24 cellular contexts compared by ENCODE assay signal in the genomic region with DNA sequence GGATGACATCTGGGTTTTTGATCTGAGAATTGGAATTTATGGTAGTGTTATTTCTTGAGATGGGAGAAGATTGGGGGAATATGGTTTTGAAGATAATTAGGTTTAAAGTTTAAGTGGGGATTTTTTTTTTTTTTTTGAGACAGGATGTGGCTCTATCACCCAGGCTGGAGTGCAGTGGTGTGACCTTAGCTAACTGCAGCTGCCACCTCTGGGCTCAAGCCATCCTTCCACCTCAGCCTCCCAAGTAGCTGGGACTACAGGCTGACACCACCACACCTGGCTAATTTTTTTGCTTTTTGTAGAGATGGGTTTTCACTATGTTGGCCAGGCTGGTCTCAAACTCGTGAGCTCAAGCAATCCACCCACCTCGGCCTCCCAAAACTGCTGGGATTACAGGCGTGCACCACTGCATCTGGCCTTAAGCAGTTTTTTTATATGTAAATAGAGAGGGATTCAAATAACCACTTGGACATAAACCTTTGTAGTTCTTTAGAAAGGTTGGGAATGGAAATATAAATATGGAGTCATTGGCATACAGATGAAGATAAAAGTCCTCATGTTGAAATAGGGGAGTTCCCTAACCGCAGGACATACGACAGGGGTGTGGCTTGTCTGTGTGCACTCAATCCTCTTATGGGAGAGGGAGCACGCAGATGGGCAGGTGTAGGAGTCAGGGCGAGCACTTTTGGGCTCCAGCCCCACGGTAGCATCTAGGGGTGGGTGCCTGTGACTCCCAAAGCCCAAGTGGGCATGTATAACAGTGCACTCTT. TPM values are rescaled to one million over a fixed set of nuclear protein-coding genes. Genes with fewer than 3 reads are reported as not detected.
A peak's percentile ranks its signal among the peaks of the same experiment; 100 is the strongest.
DNase-seq lines count a peak whose midpoint lies in the region; ATAC-seq and TF ChIP-seq lines count a peak whose summit lies in the region.
"Had no signal": no experiment of that assay in that cellular context is flagged by ENCODE, and none has a peak within 500 bp of the region (broad histone marks: within the 10 kb centered on the region; RNA-seq: fewer than 3 reads in every experiment).

No MANE protein-coding gene starts in this region.

- H3K4me3 Mint-ChIP-seq in activated T-helper 1 cell treated with anti-CD3 and anti-CD28 coated beads, Interleukin-12 subunit alpha, Interleukin-12 subunit beta, Interleukin-2, Interleukin-4 antibody, amounts not matched to agents 30 ng/mL and 10 ng/mL and 1 ng/mL, durations not matched to agents 14 hours and 24 hours and 36 hours: no peak overlapping the region
- no peak overlapping the region for H3K4me3 Mint-ChIP-seq in stimulated activated naive B cell treated with anti-CD40 and anti-IgM and Interleukin-4, amounts not matched to agents 10 μg/mL and 1 μg/mL and 100 μg/mL, for 72 hours
- H3K4me3 Mint-ChIP-seq: CD14-positive monocyte; neural crest cell; T-helper 2 cell treated with Interferon-gamma antibody and Interleukin-4, amounts not matched to agents 5 μg/mL and 100 μg/mL, for 36 hours had no signal

- peak; percentile 16 for DNase-seq in NK-92 treated with Interleukin-12 subunit alpha and Interleukin-12 subunit beta, amount 100 ng/mL, for 24 hours (lab: John Stamatoyannopoulos, UW)
- no peak for DNase-seq in NK-92 (lab: John Stamatoyannopoulos, UW; ENCODE audit: unreplicated experiment)
- DNase-seq in COLO668 (lab: John Stamatoyannopoulos, UW; ENCODE audit: unreplicated experiment): peak; percentile 8
- no peak for DNase-seq in activated T-helper 1 cell treated with anti-CD3 and anti-CD28 coated beads, Interleukin-12 subunit alpha, Interleukin-12 subunit beta, Interleukin-2, Interleukin-4 antibody, amounts not matched to agents 30 ng/mL and 10 ng/mL and 1 ng/mL, durations not matched to agents 14 hours and 24 hours and 36 hours (ENCODE audit: low spot score)
- peak; percentile 2 for DNase-seq in fibroblast of villous mesenchyme (ENCODE audit: low read depth)
- no peak for DNase-seq in stimulated activated naive B cell treated with anti-CD40 and anti-IgM and Interleukin-4, amounts not matched to agents 10 μg/mL and 1 μg/mL and 100 μg/mL, for 72 hours
- no peak for DNase-seq in NCI-H510A treated with DMSO at 0.1 percent for 48 hours (lab: John Stamatoyannopoulos, UW)
- no peak for DNase-seq in GOT3 (lab: John Stamatoyannopoulos, UW)
- DNase-seq: DND-41; effector CD8-positive, alpha-beta T cell; GF-D8; NCI-H2029; NCI-H526; ovary; stimulated activated CD4-positive, alpha-beta T cell treated with anti-CD3 and anti-CD28 coated beads, Interleukin-15, amount 100 ng/mL, for 24 hours; stimulated activated CD4-positive, alpha-beta T cell treated with anti-CD3 and anti-CD28 coated beads, Interleukin-4, amount 100 ng/mL, for 4 hours; upper lobe of left lung had no signal

- H3K4me1 Mint-ChIP-seq in activated T-helper 1 cell treated with anti-CD3 and anti-CD28 coated beads, Interleukin-12 subunit alpha, Interleukin-12 subunit beta, Interleukin-2, Interleukin-4 antibody, amounts not matched to agents 30 ng/mL and 10 ng/mL and 1 ng/mL, durations not matched to agents 14 hours and 24 hours and 36 hours (ENCODE audit: low read depth): peaks cover 25% of the 10 kb centered on the region
- peaks cover 13 to 32% of the 10 kb centered on the region in 2 donors for H3K4me1 Mint-ChIP-seq in stimulated activated naive B cell treated with anti-CD40 and anti-IgM and Interleukin-4, amounts not matched to agents 10 μg/mL and 1 μg/mL and 100 μg/mL, for 72 hours

- intact Hi-C loops in activated T-helper 1 cell treated with anti-CD3 and anti-CD28 coated beads, Interleukin-12 subunit alpha, Interleukin-12 subunit beta, Interleukin-2, Interleukin-4 antibody, amounts not matched to agents 30 ng/mL and 10 ng/mL and 1 ng/mL, durations not matched to agents 14 hours and 24 hours and 36 hours (cut with micrococcal nuclease): loop anchor here (10.0 kb wide), 3 partner anchors 305 to 1185 kb away; a partner anchor contains a TSS

- H3K36me3 Mint-ChIP-seq in activated T-helper 1 cell treated with anti-CD3 and anti-CD28 coated beads, Interleukin-12 subunit alpha, Interleukin-12 subunit beta, Interleukin-2, Interleukin-4 antibody, amounts not matched to agents 30 ng/mL and 10 ng/mL and 1 ng/mL, durations not matched to agents 14 hours and 24 hours and 36 hours (ENCODE audit: low read depth): peaks cover 14% of the 10 kb centered on the region
- peaks cover 13 to 15% of the 10 kb centered on the region in 2 donors for H3K36me3 Mint-ChIP-seq in stimulated activated naive B cell treated with anti-CD40 and anti-IgM and Interleukin-4, amounts not matched to agents 10 μg/mL and 1 μg/mL and 100 μg/mL, for 72 hours

- no peak for TF ChIP-seq CTCF in fibroblast of villous mesenchyme (IDR thresholded peaks at IDR 0.05; ENCODE audit: insufficient read depth, low read depth, low read length)

- peaks cover 1% of the 10 kb centered on the region for H3K27me3 Mint-ChIP-seq in activated T-helper 1 cell treated with anti-CD3 and anti-CD28 coated beads, Interleukin-12 subunit alpha, Interleukin-12 subunit beta, Interleukin-2, Interleukin-4 antibody, amounts not matched to agents 30 ng/mL and 10 ng/mL and 1 ng/mL, durations not matched to agents 14 hours and 24 hours and 36 hours (ENCODE audit: insufficient read depth)
- no peaks in the 10 kb centered on the region for H3K27me3 Mint-ChIP-seq in stimulated activated naive B cell treated with anti-CD40 and anti-IgM and Interleukin-4, amounts not matched to agents 10 μg/mL and 1 μg/mL and 100 μg/mL, for 72 hours

- peaks cover 8% of the 10 kb centered on the region for H3K9me3 Mint-ChIP-seq in activated T-helper 1 cell treated with anti-CD3 and anti-CD28 coated beads, Interleukin-12 subunit alpha, Interleukin-12 subunit beta, Interleukin-2, Interleukin-4 antibody, amounts not matched to agents 30 ng/mL and 10 ng/mL and 1 ng/mL, durations not matched to agents 14 hours and 24 hours and 36 hours
- peaks cover 1 to 4% of the 10 kb centered on the region in 2 donors for H3K9me3 Mint-ChIP-seq in stimulated activated naive B cell treated with anti-CD40 and anti-IgM and Interleukin-4, amounts not matched to agents 10 μg/mL and 1 μg/mL and 100 μg/mL, for 72 hours
- H3K9me3 Mint-ChIP-seq: CD14-positive monocyte, neural crest cell had no signal

- no peak for ATAC-seq in stimulated activated naive B cell treated with anti-CD40 and anti-IgM and Interleukin-4, amounts not matched to agents 10 μg/mL and 1 μg/mL and 100 μg/mL, for 72 hours (replicated peaks)
- ATAC-seq: activated naive CD4-positive, alpha-beta T cell treated with anti-CD3 and anti-CD28 coated beads, Interleukin-2, amount 50 U/mL, for 72 hours; left lobe of liver had no signal

- no peak overlapping the region for H3K4me3 ChIP-seq in fibroblast of villous mesenchyme (ENCODE audit: low read depth, low read length)
- H3K4me3 ChIP-seq: coronary artery, ovary, suprapubic skin, upper lobe of left lung had no signal

- H3K27ac Mint-ChIP-seq in activated T-helper 1 cell treated with anti-CD3 and anti-CD28 coated beads, Interleukin-12 subunit alpha, Interleukin-12 subunit beta, Interleukin-2, Interleukin-4 antibody, amounts not matched to agents 30 ng/mL and 10 ng/mL and 1 ng/mL, durations not matched to agents 14 hours and 24 hours and 36 hours: peak overlapping the region; percentile 47
- H3K27ac Mint-ChIP-seq in stimulated activated naive B cell treated with anti-CD40 and anti-IgM and Interleukin-4, amounts not matched to agents 10 μg/mL and 1 μg/mL and 100 μg/mL, for 72 hours: no peak overlapping the region
- H3K27ac Mint-ChIP-seq: activated naive CD4-positive, alpha-beta T cell treated with anti-CD3 and anti-CD28 coated beads, Interleukin-2, amount 50 U/mL, for 72 hours; T-helper 2 cell treated with Interferon-gamma antibody and Interleukin-4, amounts not matched to agents 5 μg/mL and 100 μg/mL, for 36 hours had no signal

RNA-seq across cellular contexts. Expression of a gene that starts 4.7 kb away (rescaled TPM):
- 15.9 and 17.2 TPM in 2 replicates for total RNA-seq in activated T-helper 1 cell treated with anti-CD3 and anti-CD28 coated beads, Interleukin-12 subunit alpha, Interleukin-12 subunit beta, Interleukin-2, Interleukin-4 antibody, amounts not matched to agents 30 ng/mL and 10 ng/mL and 1 ng/mL, durations not matched to agents 14 hours and 24 hours and 36 hours
- 10.0 and 11.2 TPM in 2 replicates for total RNA-seq in fibroblast of villous mesenchyme

RNA-seq across cellular contexts. Expression of a gene that starts 5.2 kb away (rescaled TPM):
- 10.8 and 11.0 TPM in 2 replicates for total RNA-seq in activated T-helper 1 cell treated with anti-CD3 and anti-CD28 coated beads, Interleukin-12 subunit alpha, Interleukin-12 subunit beta, Interleukin-2, Interleukin-4 antibody, amounts not matched to agents 30 ng/mL and 10 ng/mL and 1 ng/mL, durations not matched to agents 14 hours and 24 hours and 36 hours
- 10.6 and 16.0 TPM in 2 replicates for total RNA-seq in fibroblast of villous mesenchyme

Comparison
In these comparisons a context has a peak if more than half of its experiments do, and no peak if none do; other contexts are left out.
1. DNase-seq: peak in NK-92 treated with Interleukin-12 subunit alpha and Interleukin-12 subunit beta, amount 100 ng/mL, for 24 hours (single experiment), COLO668 (single experiment) and fibroblast of villous mesenchyme (single experiment); none in NK-92 (single experiment), activated T-helper 1 cell treated with anti-CD3 and anti-CD28 coated beads, Interleukin-12 subunit alpha, Interleukin-12 subunit beta, Interleukin-2, Interleukin-4 antibody, amounts not matched to agents 30 ng/mL and 10 ng/mL and 1 ng/mL, durations not matched to agents 14 hours and 24 hours and 36 hours (single experiment), stimulated activated naive B cell treated with anti-CD40 and anti-IgM and Interleukin-4, amounts not matched to agents 10 μg/mL and 1 μg/mL and 100 μg/mL, for 72 hours (single experiment), NCI-H510A treated with DMSO at 0.1 percent for 48 hours (single experiment) and GOT3 (single experiment).